In the genomic region with DNA sequence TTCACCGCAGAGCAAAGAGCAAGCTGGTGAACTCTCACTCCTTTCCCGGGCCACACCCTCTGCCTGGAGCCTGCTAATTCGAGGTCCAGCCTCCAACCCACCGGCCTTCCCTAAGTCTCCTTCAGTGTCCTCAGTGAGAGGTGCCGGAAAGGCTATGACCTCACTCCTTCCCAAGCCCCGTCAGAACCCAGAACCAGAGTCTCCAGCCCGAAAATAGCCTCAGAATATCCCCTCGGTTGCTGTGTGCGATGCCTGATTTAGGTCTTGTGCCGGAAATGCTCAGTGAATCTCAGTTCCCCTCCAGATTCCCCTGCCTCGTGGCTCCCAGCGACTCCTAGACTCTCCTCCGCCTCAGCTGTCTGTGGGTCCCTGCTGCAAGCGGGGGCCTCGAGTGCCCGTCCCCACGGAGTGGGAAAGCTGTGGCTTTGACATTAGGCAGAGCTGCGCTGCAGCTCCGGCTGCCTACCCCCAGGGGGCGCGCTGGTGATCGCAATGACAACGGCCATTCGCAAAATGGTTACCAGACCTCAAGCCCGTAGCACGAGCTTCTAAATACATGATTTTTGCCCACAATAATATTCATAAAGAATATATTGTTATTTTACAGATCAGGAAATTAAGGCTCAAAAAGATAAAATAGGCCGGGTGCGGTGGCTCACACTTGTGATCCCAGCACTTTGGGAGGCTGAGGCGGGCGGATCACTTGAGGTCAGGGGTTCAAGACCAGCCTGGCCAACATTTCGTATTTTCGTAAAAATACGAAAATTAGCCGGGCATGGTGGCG, we compare ENCODE assay signal across 8 cellular contexts. TPM values are rescaled to one million over a fixed set of nuclear protein-coding genes. Genes with fewer than 3 reads are reported as not detected.
DNase-seq lines count a peak whose midpoint lies in the region; ATAC-seq, FAIRE-seq and TF ChIP-seq lines count a peak whose summit lies in the region.

No MANE protein-coding gene starts in this region.

- H3K4me1 ChIP-seq in DOHH2 (ENCODE audit: control insufficient read depth, low read length) (peaks cover 13% of the 10 kb centered on the region), astrocyte (ENCODE audit: insufficient read depth, low read length) (peaks cover 5% of the 10 kb centered on the region)

- peak; percentile 86 for ATAC-seq in sciatic nerve
- ATAC-seq in HG03571 (IDR thresholded peaks at IDR 0.05; ENCODE audit: unreplicated experiment): no peak
- no peak for ATAC-seq in GM18868 (IDR thresholded peaks at IDR 0.05; ENCODE audit: unreplicated experiment)

- H3K27me3 Mint-ChIP-seq in IgD-negative memory B cell (peaks cover 14% of the 10 kb centered on the region), astrocyte (ENCODE audit: low read depth, unreplicated experiment) (peaks cover 42% of the 10 kb centered on the region)

- H3K27ac Mint-ChIP-seq in IgD-negative memory B cell: no peak overlapping the region
- H3K27ac Mint-ChIP-seq in astrocyte (ENCODE audit: unreplicated experiment): peak overlapping the region; percentile 26

- no peaks in the 10 kb centered on the region for H3K9me2 ChIP-seq in DOHH2 (replicated peaks; ENCODE audit: control insufficient read depth, low read length)

- peak overlapping the region; percentile 51 for H3K9ac ChIP-seq in astrocyte (ENCODE audit: low read length)

- H3K36me3 ChIP-seq in DOHH2 (ENCODE audit: control insufficient read depth, low read length) (no peaks in the 10 kb centered on the region), astrocyte (ENCODE audit: insufficient read depth, low read length) (no peaks in the 10 kb centered on the region)

- H3K79me2 ChIP-seq in DOHH2 (ENCODE audit: control insufficient read depth, low read length) (no peaks in the 10 kb centered on the region), astrocyte (ENCODE audit: insufficient read depth, low read length) (no peaks in the 10 kb centered on the region)

- H3K4me3 ChIP-seq in DOHH2 (ENCODE audit: low read length): peak overlapping the region; percentile 37
- H3K4me3 ChIP-seq in astrocyte (ENCODE audit: insufficient read depth, low read depth, low read length): peak overlapping the region; percentile 31

- H3F3A ChIP-seq in DOHH2 (ENCODE audit: control insufficient read depth, insufficient read depth): no peaks in the 10 kb centered on the region

- H3K4me3 Mint-ChIP-seq in IgD-negative memory B cell (peak overlapping the region; percentile 6 to 89 (median 80)), astrocyte (ENCODE audit: unreplicated experiment) (no peak overlapping the region)

- TF ChIP-seq CTCF in DOHH2 (IDR thresholded peaks at IDR 0.05; ENCODE audit: low read depth, low read length, poor library complexity, severe bottlenecking) (peak; percentile 94), astrocyte (IDR thresholded peaks at IDR 0.05; ENCODE audit: insufficient read depth, low read depth, low read length) (peak; percentile 93)

- H3K9me3 Mint-ChIP-seq in IgD-negative memory B cell (no peaks in the 10 kb centered on the region), astrocyte (ENCODE audit: unreplicated experiment) (no peaks in the 10 kb centered on the region)

- H3K4me2 ChIP-seq in DOHH2 (ENCODE audit: low read length) (peak overlapping the region; percentile 61), astrocyte (ENCODE audit: low read length) (peak overlapping the region; percentile 77)

- H2AFZ ChIP-seq in astrocyte (ENCODE audit: low read depth, low read length): peak overlapping the region; percentile 87

- H3K9me3 ChIP-seq in DOHH2 (ENCODE audit: control insufficient read depth, insufficient read depth, low read length) (no peaks in the 10 kb centered on the region), astrocyte (ENCODE audit: insufficient read depth, low read depth, low read length) (no peaks in the 10 kb centered on the region)

- no peak for FAIRE-seq in astrocyte (lab: Jason Lieb, UNC)

- H3K27ac ChIP-seq in DOHH2 (ENCODE audit: low read depth, low read length): no peak overlapping the region
- no peak overlapping the region for H3K27ac ChIP-seq in astrocyte (ENCODE audit: low read depth, low read length)

- no peaks in the 10 kb centered on the region for H4K20me1 ChIP-seq in DOHH2 (ENCODE audit: control insufficient read depth, insufficient read depth, low read depth, low read length)
- H4K20me1 ChIP-seq in astrocyte (ENCODE audit: insufficient read depth, low read length): no peaks in the 10 kb centered on the region

- DNase-seq in T-helper 9 cell (peak; percentile 72), astrocyte (ENCODE audit: low read depth) (no peak), hypothalamus (lab: John Stamatoyannopoulos, UW) (peak in 45 of 51 donors; percentile 11 to 77 (median 42)), sciatic nerve (ENCODE audit: low spot score) (peak; percentile 92)

- H3K27me3 ChIP-seq in DOHH2 (ENCODE audit: control insufficient read depth, low read length): peaks cover 39% of the 10 kb centered on the region
- peaks cover 23% of the 10 kb centered on the region for H3K27me3 ChIP-seq in astrocyte (ENCODE audit: insufficient read depth, low read length)

- H3K4me1 Mint-ChIP-seq in IgD-negative memory B cell (peaks cover 10 to 15% (median 12%) of the 10 kb centered on the region in 3 donors), astrocyte (ENCODE audit: low read depth, unreplicated experiment) (peaks cover 3% of the 10 kb centered on the region)

- intact Hi-C loops in sciatic nerve (cut with DNase I): no loop called here

- H3K36me3 Mint-ChIP-seq in IgD-negative memory B cell (no peaks in the 10 kb centered on the region), astrocyte (ENCODE audit: low read depth, unreplicated experiment) (no peaks in the 10 kb centered on the region)

RNA-seq across cellular contexts. Expression of gene BNIP5, which starts 4.2 kb away (rescaled TPM):
- polyA plus RNA-seq in IgD-negative memory B cell: not detected
- total RNA-seq in astrocyte (not detected in 2 replicates), sciatic nerve (not detected)

RNA-seq across cellular contexts. Expression of gene ETV7, which starts 46.6 kb away (rescaled TPM):
- polyA plus RNA-seq in IgD-negative memory B cell: 5.1 TPM
- total RNA-seq in astrocyte: 1.9 and 2.4 TPM in 2 replicates
- total RNA-seq in sciatic nerve: 6.7 TPM
